In genomic region chr6:14635195-14635594, GRCh38 we compare ENCODE assay signal across 10 cellular contexts.
DNase-seq lines count a peak whose midpoint lies in the region; ATAC-seq and TF ChIP-seq lines count a peak whose summit lies in the region.
"Had no signal": no experiment of that assay in that cellular context is flagged by ENCODE, and none has a peak within 500 bp of the region (broad histone marks: within the 10 kb centered on the region; RNA-seq: fewer than 3 reads in every experiment).

No MANE protein-coding gene starts in this region.

- peak overlapping the region; percentile 21 to 91 (median 76) for H3K4me3 Mint-ChIP-seq in IgD-negative memory B cell
- no peak overlapping the region for H3K4me3 Mint-ChIP-seq in type B pancreatic cell
- H3K4me3 Mint-ChIP-seq: neural progenitor cell had no signal

- ATAC-seq in mucosa of descending colon = peak; percentile 65
- no peak for ATAC-seq in GM18873 (IDR thresholded peaks at IDR 0.05; ENCODE audit: low FRiP score, unreplicated experiment)

- no peaks in the 10 kb centered on the region for H4K20me1 ChIP-seq in BLaER1

- H3K27ac ChIP-seq in BLaER1 = peak overlapping the region; percentile 36; the same call in 1 of the 2 replicates
- H3K27ac ChIP-seq: neural progenitor cell had no signal

- H3K27ac Mint-ChIP-seq in IgD-negative memory B cell = peak overlapping the region; percentile 81 to 94 (median 91)
- H3K27ac Mint-ChIP-seq in type B pancreatic cell = no peak overlapping the region
- H3K27ac Mint-ChIP-seq: neural progenitor cell had no signal

- H3K9me3 ChIP-seq in BLaER1 (peaks cover 7% of the 10 kb centered on the region), mucosa of descending colon (no peaks in the 10 kb centered on the region)

- peak overlapping the region; percentile 86 for H3K4me2 ChIP-seq in BLaER1
- H3K4me2 ChIP-seq: neural progenitor cell had no signal

- peaks cover 59 to 79% (median 67%) of the 10 kb centered on the region in 3 donors for H3K4me1 Mint-ChIP-seq in IgD-negative memory B cell
- peaks cover 16% of the 10 kb centered on the region for H3K4me1 Mint-ChIP-seq in type B pancreatic cell (ENCODE audit: unreplicated experiment)

- no peak overlapping the region for H3K4me3 ChIP-seq in BLaER1
- no peak overlapping the region for H3K4me3 ChIP-seq in mucosa of descending colon
- H3K4me3 ChIP-seq: neural progenitor cell had no signal

- peaks cover 4% of the 10 kb centered on the region for H3K36me3 Mint-ChIP-seq in IgD-negative memory B cell
- no peaks in the 10 kb centered on the region for H3K36me3 Mint-ChIP-seq in type B pancreatic cell
- H3K36me3 Mint-ChIP-seq: neural progenitor cell had no signal

- DNase-seq in activated T-cell treated with anti-CD3 and anti-CD28 coated beads for 4 hours (peak; percentile 14), mucosa of descending colon (peak in 2 of 3 donors; percentile 31 to 63), COR-L47 (lab: John Stamatoyannopoulos, UW) (no peak), type B pancreatic cell (ENCODE audit: extremely low spot score, unreplicated experiment) (no peak), T1000 (lab: John Stamatoyannopoulos, UW) (no peak)
- DNase-seq: SW 1271 had no signal

- no peaks in the 10 kb centered on the region for H3K27me3 ChIP-seq in BLaER1
- H3K27me3 ChIP-seq: neural progenitor cell had no signal

- H3K4me1 ChIP-seq in BLaER1 = peaks cover 74% of the 10 kb centered on the region
- H3K4me1 ChIP-seq in mucosa of descending colon (ENCODE audit: low read depth) = peaks cover 8% of the 10 kb centered on the region

- no peak overlapping the region for H3K9ac ChIP-seq in BLaER1
- H3K9ac ChIP-seq: neural progenitor cell had no signal

- intact Hi-C loops in mucosa of descending colon (cut with DNase I, micrococcal nuclease) = no loop called here

- no peaks in the 10 kb centered on the region for H3K36me3 ChIP-seq in BLaER1
- no peaks in the 10 kb centered on the region for H3K36me3 ChIP-seq in mucosa of descending colon (ENCODE audit: low read depth)
- H3K36me3 ChIP-seq: neural progenitor cell had no signal

- TF ChIP-seq CTCF in mucosa of descending colon (IDR thresholded peaks at IDR 0.05) = no peak
- TF ChIP-seq CTCF in type B pancreatic cell (conservative IDR thresholded peaks at IDR 0.05) = no peak

- H3K9me3 Mint-ChIP-seq in IgD-negative memory B cell (no peaks in the 10 kb centered on the region), type B pancreatic cell (no peaks in the 10 kb centered on the region)
- H3K9me3 Mint-ChIP-seq: neural progenitor cell had no signal

- H3K27me3 Mint-ChIP-seq in IgD-negative memory B cell (peaks cover 1% of the 10 kb centered on the region), type B pancreatic cell (peaks cover 43% of the 10 kb centered on the region)

Comparison
In these comparisons a context has a peak if more than half of its experiments do, and no peak if none do; other contexts are left out.
1. DNase-seq: peak in activated T-cell treated with anti-CD3 and anti-CD28 coated beads for 4 hours (single experiment) and mucosa of descending colon (2 of 3); none in COR-L47 (single experiment), type B pancreatic cell (single experiment) and T1000 (single experiment).